9 cellular contexts compared by ENCODE assay signal in genomic region chr7:106731207-106731606, GRCh38.
A peak's percentile ranks its signal among the peaks of the same experiment; 100 is the strongest.
DNase-seq lines count a peak whose midpoint lies in the region; ATAC-seq and TF ChIP-seq lines count a peak whose summit lies in the region.
"Had no signal": no experiment of that assay in that cellular context is flagged by ENCODE, and none has a peak within 500 bp of the region (broad histone marks: within the 10 kb centered on the region; RNA-seq: fewer than 3 reads in every experiment).

No MANE protein-coding gene starts in this region.

- H3K27ac Mint-ChIP-seq in CD14-positive monocyte = peak overlapping the region; percentile 54 to 86 (median 77)

- H3K27me3 ChIP-seq in SU-DHL-6 (ENCODE audit: low read length) (no peaks in the 10 kb centered on the region), WERI-Rb-1 (ENCODE audit: insufficient read depth, low read depth, severe bottlenecking) (no peaks in the 10 kb centered on the region)

- H3K79me2 ChIP-seq in SU-DHL-6 (ENCODE audit: insufficient read depth, low read length) = no peaks in the 10 kb centered on the region

- DNase-seq in CD14-positive monocyte (ENCODE audit: low spot score) (peak; percentile 49), HCEC 1CT (no peak), AG08395 (ENCODE audit: low spot score) (no peak), WERI-Rb-1 (no peak)
- DNase-seq: stimulated activated CD4-positive, alpha-beta T cell treated with anti-CD3 and anti-CD28 coated beads, Interleukin-1b, Interleukin-23, amount 100 ng/mL, for 48 hours had no signal

- no peaks in the 10 kb centered on the region for H3K9me2 ChIP-seq in SU-DHL-6 (replicated peaks; ENCODE audit: insufficient read depth, low read length)

- no peak for TF ChIP-seq CTCF in CD14-positive monocyte (IDR thresholded peaks at IDR 0.05)
- TF ChIP-seq CTCF in SU-DHL-6 (IDR thresholded peaks at IDR 0.05; ENCODE audit: insufficient read depth, low read length, poor library complexity, severe bottlenecking) = no peak
- TF ChIP-seq CTCF in WERI-Rb-1 (IDR thresholded peaks at IDR 0.05; ENCODE audit: low read depth, low read length) = no peak

- peaks cover 0 to 6% (median 0%) of the 10 kb centered on the region in 7 donors for H3K9me3 Mint-ChIP-seq in CD14-positive monocyte

- no peaks in the 10 kb centered on the region for H3F3A ChIP-seq in SU-DHL-6 (ENCODE audit: insufficient read depth)

- no peaks in the 10 kb centered on the region for H3K9me3 ChIP-seq in SU-DHL-6 (ENCODE audit: insufficient read depth, low read length)
- no peaks in the 10 kb centered on the region for H3K9me3 ChIP-seq in WERI-Rb-1 (ENCODE audit: severe bottlenecking)

- peak overlapping the region; percentile 53 to 80 for H3K4me3 Mint-ChIP-seq in CD14-positive monocyte

- no peak overlapping the region for H2AFZ ChIP-seq in SU-DHL-6 (ENCODE audit: low read depth, low read length, severe bottlenecking)

- H3K27ac ChIP-seq in SU-DHL-6 (ENCODE audit: low read depth, low read length) = no peak overlapping the region
- no peak overlapping the region for H3K27ac ChIP-seq in WERI-Rb-1

- H3K36me3 ChIP-seq in SU-DHL-6 (ENCODE audit: low read length) (no peaks in the 10 kb centered on the region), WERI-Rb-1 (no peaks in the 10 kb centered on the region)

- peak; percentile 75 for ATAC-seq in GM19025 (IDR thresholded peaks at IDR 0.05; ENCODE audit: low read depth, unreplicated experiment)
- ATAC-seq in HG03135 (IDR thresholded peaks at IDR 0.05; ENCODE audit: unreplicated experiment) = peak; percentile 86
- ATAC-seq in HG02970 (IDR thresholded peaks at IDR 0.05; ENCODE audit: low FRiP score, unreplicated experiment) = no peak

- no peak overlapping the region for H3K9ac ChIP-seq in SU-DHL-6 (ENCODE audit: low read length)

- no peaks in the 10 kb centered on the region for H3K36me3 Mint-ChIP-seq in CD14-positive monocyte

- H3K4me3 ChIP-seq in SU-DHL-6 (ENCODE audit: insufficient read depth, low read length, poor library complexity, severe bottlenecking) = no peak overlapping the region
- H3K4me3 ChIP-seq in WERI-Rb-1 (ENCODE audit: low read depth, low read length) = no peak overlapping the region

- peaks cover 2 to 9% (median 7%) of the 10 kb centered on the region in 3 donors for H3K27me3 Mint-ChIP-seq in CD14-positive monocyte (ENCODE audit: low read depth in 3 of 3)

- H4K20me1 ChIP-seq in SU-DHL-6 (ENCODE audit: low read depth, low read length) = no peaks in the 10 kb centered on the region

- intact Hi-C loops in CD14-positive monocyte (cut with micrococcal nuclease) = loop anchor here (5.0 to 10.0 kb wide), 2 partner anchors 186 to 189 kb away; no protein-coding TSS in a partner anchor

- peaks cover 32% of the 10 kb centered on the region for H3K4me1 Mint-ChIP-seq in CD14-positive monocyte

- H3K4me2 ChIP-seq in SU-DHL-6 (ENCODE audit: low read depth, low read length, poor library complexity, severe bottlenecking) = peak overlapping the region; percentile 8
